In genomic region chr6:113352029-113352801, GRCh38 we compare ENCODE assay signal across 1 cellular context.
TF ChIP-seq lines count a peak whose summit lies in the region.

No MANE protein-coding gene starts in this region.

TF ChIP-seq in HepG2, 621 proteins besides CTCF, POLR2A, EP300 and RAD21 (continued from another document and continues in another):
- TF ChIP-seq, protein P1, sequence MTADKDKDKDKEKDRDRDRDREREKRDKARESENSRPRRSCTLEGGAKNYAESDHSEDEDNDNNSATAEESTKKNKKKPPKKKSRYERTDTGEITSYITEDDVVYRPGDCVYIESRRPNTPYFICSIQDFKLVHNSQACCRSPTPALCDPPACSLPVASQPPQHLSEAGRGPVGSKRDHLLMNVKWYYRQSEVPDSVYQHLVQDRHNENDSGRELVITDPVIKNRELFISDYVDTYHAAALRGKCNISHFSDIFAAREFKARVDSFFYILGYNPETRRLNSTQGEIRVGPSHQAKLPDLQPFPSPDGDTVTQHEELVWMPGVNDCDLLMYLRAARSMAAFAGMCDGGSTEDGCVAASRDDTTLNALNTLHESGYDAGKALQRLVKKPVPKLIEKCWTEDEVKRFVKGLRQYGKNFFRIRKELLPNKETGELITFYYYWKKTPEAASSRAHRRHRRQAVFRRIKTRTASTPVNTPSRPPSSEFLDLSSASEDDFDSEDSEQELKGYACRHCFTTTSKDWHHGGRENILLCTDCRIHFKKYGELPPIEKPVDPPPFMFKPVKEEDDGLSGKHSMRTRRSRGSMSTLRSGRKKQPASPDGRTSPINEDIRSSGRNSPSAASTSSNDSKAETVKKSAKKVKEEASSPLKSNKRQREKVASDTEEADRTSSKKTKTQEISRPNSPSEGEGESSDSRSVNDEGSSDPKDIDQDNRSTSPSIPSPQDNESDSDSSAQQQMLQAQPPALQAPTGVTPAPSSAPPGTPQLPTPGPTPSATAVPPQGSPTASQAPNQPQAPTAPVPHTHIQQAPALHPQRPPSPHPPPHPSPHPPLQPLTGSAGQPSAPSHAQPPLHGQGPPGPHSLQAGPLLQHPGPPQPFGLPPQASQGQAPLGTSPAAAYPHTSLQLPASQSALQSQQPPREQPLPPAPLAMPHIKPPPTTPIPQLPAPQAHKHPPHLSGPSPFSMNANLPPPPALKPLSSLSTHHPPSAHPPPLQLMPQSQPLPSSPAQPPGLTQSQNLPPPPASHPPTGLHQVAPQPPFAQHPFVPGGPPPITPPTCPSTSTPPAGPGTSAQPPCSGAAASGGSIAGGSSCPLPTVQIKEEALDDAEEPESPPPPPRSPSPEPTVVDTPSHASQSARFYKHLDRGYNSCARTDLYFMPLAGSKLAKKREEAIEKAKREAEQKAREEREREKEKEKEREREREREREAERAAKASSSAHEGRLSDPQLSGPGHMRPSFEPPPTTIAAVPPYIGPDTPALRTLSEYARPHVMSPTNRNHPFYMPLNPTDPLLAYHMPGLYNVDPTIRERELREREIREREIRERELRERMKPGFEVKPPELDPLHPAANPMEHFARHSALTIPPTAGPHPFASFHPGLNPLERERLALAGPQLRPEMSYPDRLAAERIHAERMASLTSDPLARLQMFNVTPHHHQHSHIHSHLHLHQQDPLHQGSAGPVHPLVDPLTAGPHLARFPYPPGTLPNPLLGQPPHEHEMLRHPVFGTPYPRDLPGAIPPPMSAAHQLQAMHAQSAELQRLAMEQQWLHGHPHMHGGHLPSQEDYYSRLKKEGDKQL (CRISPR knock-in tag; IDR thresholded peaks at IDR 0.05; ENCODE audit: low read depth) = peak; percentile 98
- peak; percentile 99 for TF ChIP-seq NCOA2 (CRISPR knock-in tag; IDR thresholded peaks at IDR 0.05)
- TF ChIP-seq MXD1 (CRISPR knock-in tag; IDR thresholded peaks at IDR 0.05) = no peak
- TF ChIP-seq RCOR2 (CRISPR knock-in tag; IDR thresholded peaks at IDR 0.05) = peak; percentile 99
- no peak for TF ChIP-seq HDAC6 (IDR thresholded peaks at IDR 0.05; ENCODE audit: low read depth, low read length)
- TF ChIP-seq FOSL2 (CRISPR knock-in tag; IDR thresholded peaks at IDR 0.05) = peak; percentile 98
- TF ChIP-seq ARNT (IDR thresholded peaks at IDR 0.05) = no peak
- peak; percentile 51 for TF ChIP-seq EHMT2 (IDR thresholded peaks at IDR 0.05; ENCODE audit: borderline replicate concordance, low read depth, low read length)
- TF ChIP-seq CERS6 (CRISPR knock-in tag; IDR thresholded peaks at IDR 0.05) = no peak
- TF ChIP-seq ZNF230 (CRISPR knock-in tag; IDR thresholded peaks at IDR 0.05) = no peak
- TF ChIP-seq ZNF792 (CRISPR knock-in tag; IDR thresholded peaks at IDR 0.05) = no peak; the same call in 1 of the 2 replicates
- TF ChIP-seq ZNF33A (CRISPR knock-in tag; IDR thresholded peaks at IDR 0.05; ENCODE audit: borderline replicate concordance) = no peak
- peak; percentile 24; the same call in 1 of the 2 replicates for TF ChIP-seq PHF8 (CRISPR knock-in tag; IDR thresholded peaks at IDR 0.05)
- no peak for TF ChIP-seq IKZF1 (IDR thresholded peaks at IDR 0.05)
- TF ChIP-seq HNRNPUL1 (IDR thresholded peaks at IDR 0.05; ENCODE audit: low read depth, low read length) = no peak
- TF ChIP-seq ERF (CRISPR knock-in tag; IDR thresholded peaks at IDR 0.05) = peak; percentile 92
- TF ChIP-seq, protein P2, sequence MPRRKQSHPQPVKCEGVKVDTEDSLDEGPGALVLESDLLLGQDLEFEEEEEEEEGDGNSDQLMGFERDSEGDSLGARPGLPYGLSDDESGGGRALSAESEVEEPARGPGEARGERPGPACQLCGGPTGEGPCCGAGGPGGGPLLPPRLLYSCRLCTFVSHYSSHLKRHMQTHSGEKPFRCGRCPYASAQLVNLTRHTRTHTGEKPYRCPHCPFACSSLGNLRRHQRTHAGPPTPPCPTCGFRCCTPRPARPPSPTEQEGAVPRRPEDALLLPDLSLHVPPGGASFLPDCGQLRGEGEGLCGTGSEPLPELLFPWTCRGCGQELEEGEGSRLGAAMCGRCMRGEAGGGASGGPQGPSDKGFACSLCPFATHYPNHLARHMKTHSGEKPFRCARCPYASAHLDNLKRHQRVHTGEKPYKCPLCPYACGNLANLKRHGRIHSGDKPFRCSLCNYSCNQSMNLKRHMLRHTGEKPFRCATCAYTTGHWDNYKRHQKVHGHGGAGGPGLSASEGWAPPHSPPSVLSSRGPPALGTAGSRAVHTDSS (CRISPR knock-in tag; conservative IDR thresholded peaks at IDR 0.05) = no peak
- TF ChIP-seq ZNF775 (CRISPR knock-in tag; IDR thresholded peaks at IDR 0.05; ENCODE audit: borderline replicate concordance) = no peak
- TF ChIP-seq NAIF1 (CRISPR knock-in tag; IDR thresholded peaks at IDR 0.05; ENCODE audit: borderline replicate concordance) = no peak
- TF ChIP-seq CBX5 (CRISPR knock-in tag; IDR thresholded peaks at IDR 0.05; ENCODE audit: borderline replicate concordance) = peak; percentile 90; the same call in 1 of the 2 replicates
- no peak for TF ChIP-seq ZNF562 (CRISPR knock-in tag; IDR thresholded peaks at IDR 0.05; ENCODE audit: borderline replicate concordance)
- TF ChIP-seq, protein P3, sequence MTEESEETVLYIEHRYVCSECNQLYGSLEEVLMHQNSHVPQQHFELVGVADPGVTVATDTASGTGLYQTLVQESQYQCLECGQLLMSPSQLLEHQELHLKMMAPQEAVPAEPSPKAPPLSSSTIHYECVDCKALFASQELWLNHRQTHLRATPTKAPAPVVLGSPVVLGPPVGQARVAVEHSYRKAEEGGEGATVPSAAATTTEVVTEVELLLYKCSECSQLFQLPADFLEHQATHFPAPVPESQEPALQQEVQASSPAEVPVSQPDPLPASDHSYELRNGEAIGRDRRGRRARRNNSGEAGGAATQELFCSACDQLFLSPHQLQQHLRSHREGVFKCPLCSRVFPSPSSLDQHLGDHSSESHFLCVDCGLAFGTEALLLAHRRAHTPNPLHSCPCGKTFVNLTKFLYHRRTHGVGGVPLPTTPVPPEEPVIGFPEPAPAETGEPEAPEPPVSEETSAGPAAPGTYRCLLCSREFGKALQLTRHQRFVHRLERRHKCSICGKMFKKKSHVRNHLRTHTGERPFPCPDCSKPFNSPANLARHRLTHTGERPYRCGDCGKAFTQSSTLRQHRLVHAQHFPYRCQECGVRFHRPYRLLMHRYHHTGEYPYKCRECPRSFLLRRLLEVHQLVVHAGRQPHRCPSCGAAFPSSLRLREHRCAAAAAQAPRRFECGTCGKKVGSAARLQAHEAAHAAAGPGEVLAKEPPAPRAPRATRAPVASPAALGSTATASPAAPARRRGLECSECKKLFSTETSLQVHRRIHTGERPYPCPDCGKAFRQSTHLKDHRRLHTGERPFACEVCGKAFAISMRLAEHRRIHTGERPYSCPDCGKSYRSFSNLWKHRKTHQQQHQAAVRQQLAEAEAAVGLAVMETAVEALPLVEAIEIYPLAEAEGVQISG (CRISPR knock-in tag; IDR thresholded peaks at IDR 0.05) = peak; percentile 74
- peak; percentile 81 for TF ChIP-seq TRIM24 (CRISPR knock-in tag; IDR thresholded peaks at IDR 0.05)
- no peak for TF ChIP-seq ZBED4 (CRISPR knock-in tag; IDR thresholded peaks at IDR 0.05; ENCODE audit: borderline replicate concordance)
- TF ChIP-seq SCMH1 (CRISPR knock-in tag; IDR thresholded peaks at IDR 0.05; ENCODE audit: borderline replicate concordance) = no peak
- no peak for TF ChIP-seq KLF9 (CRISPR knock-in tag; IDR thresholded peaks at IDR 0.05; ENCODE audit: low read depth)
- TF ChIP-seq ZNF354B (CRISPR knock-in tag; IDR thresholded peaks at IDR 0.05) = no peak
- TF ChIP-seq, protein P4, sequence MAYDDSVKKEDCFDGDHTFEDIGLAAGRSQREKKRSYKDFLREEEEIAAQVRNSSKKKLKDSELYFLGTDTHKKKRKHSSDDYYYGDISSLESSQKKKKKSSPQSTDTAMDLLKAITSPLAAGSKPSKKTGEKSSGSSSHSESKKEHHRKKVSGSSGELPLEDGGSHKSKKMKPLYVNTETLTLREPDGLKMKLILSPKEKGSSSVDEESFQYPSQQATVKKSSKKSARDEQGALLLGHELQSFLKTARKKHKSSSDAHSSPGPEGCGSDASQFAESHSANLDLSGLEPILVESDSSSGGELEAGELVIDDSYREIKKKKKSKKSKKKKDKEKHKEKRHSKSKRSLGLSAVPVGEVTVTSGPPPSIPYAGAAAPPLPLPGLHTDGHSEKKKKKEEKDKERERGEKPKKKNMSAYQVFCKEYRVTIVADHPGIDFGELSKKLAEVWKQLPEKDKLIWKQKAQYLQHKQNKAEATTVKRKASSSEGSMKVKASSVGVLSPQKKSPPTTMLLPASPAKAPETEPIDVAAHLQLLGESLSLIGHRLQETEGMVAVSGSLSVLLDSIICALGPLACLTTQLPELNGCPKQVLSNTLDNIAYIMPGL (CRISPR knock-in tag; IDR thresholded peaks at IDR 0.05; ENCODE audit: borderline replicate concordance in 1 of 2, low read depth in 1 of 2) = peak in 1 of 2 experiments; percentile 49; a peak in 1 of 4 replicates
- no peak for TF ChIP-seq JDP2 (CRISPR knock-in tag; IDR thresholded peaks at IDR 0.05; ENCODE audit: borderline replicate concordance)
- TF ChIP-seq TSC22D2 (CRISPR knock-in tag; IDR thresholded peaks at IDR 0.05; ENCODE audit: borderline replicate concordance) = peak; percentile 50; the same call in 1 of the 2 replicates
- TF ChIP-seq RXRA (CRISPR knock-in tag; IDR thresholded peaks at IDR 0.05) = peak; percentile 86; the same call in 1 of the 2 replicates
- TF ChIP-seq SRSF1 (optimal IDR thresholded peaks at IDR 0.05; ENCODE audit: low read depth, low read length) = no peak
- TF ChIP-seq, protein P5, sequence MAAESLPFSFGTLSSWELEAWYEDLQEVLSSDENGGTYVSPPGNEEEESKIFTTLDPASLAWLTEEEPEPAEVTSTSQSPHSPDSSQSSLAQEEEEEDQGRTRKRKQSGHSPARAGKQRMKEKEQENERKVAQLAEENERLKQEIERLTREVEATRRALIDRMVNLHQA (CRISPR knock-in tag; IDR thresholded peaks at IDR 0.05) = no peak
- TF ChIP-seq ZNF724P (CRISPR knock-in tag; IDR thresholded peaks at IDR 0.05; ENCODE audit: borderline replicate concordance) = no peak
- TF ChIP-seq PHB2 (IDR thresholded peaks at IDR 0.05; ENCODE audit: partially characterized antibody) = no peak
- peak; percentile 87; the same call in 1 of the 2 replicates for TF ChIP-seq REPIN1 (CRISPR knock-in tag; IDR thresholded peaks at IDR 0.05; ENCODE audit: borderline replicate concordance, low read depth)
- peak; percentile 89 for TF ChIP-seq KDM6A (CRISPR knock-in tag; IDR thresholded peaks at IDR 0.05; ENCODE audit: low read depth)
- TF ChIP-seq SRF (IDR thresholded peaks at IDR 0.05; ENCODE audit: low read depth, low read length) = no peak
- TF ChIP-seq YY1 (IDR thresholded peaks at IDR 0.05; ENCODE audit: insufficient read depth, insufficient replicate concordance, low read depth, low read length) = no peak
- no peak for TF ChIP-seq ZNF672 (CRISPR knock-in tag; IDR thresholded peaks at IDR 0.05)
- TF ChIP-seq ONECUT2 (CRISPR knock-in tag; IDR thresholded peaks at IDR 0.05) = peak; percentile 63; the same call in 1 of the 2 replicates
- no peak for TF ChIP-seq ZNF18 (CRISPR knock-in tag; IDR thresholded peaks at IDR 0.05; ENCODE audit: insufficient replicate concordance)
- no peak for TF ChIP-seq ZNF660 (CRISPR knock-in tag; IDR thresholded peaks at IDR 0.05; ENCODE audit: borderline replicate concordance, low read depth)
